10 cellular contexts compared by ENCODE assay signal in genomic region chr2:20594957-20595356, GRCh38. TPM values are rescaled to one million over a fixed set of nuclear protein-coding genes. Genes with fewer than 3 reads are reported as not detected.
A peak's percentile ranks its signal among the peaks of the same experiment; 100 is the strongest.
DNase-seq lines count a peak whose midpoint lies in the region; ATAC-seq and TF ChIP-seq lines count a peak whose summit lies in the region.
"Had no signal": no experiment of that assay in that cellular context is flagged by ENCODE, and none has a peak within 500 bp of the region (broad histone marks: within the 10 kb centered on the region; RNA-seq: fewer than 3 reads in every experiment).

No MANE protein-coding gene starts in this region.

- peak; percentile 10 for DNase-seq in glutamatergic neuron
- DNase-seq in DMS153 (lab: John Stamatoyannopoulos, UW): no peak
- DNase-seq in stimulated activated CD4-positive, alpha-beta T cell treated with anti-CD3 and anti-CD28 coated beads, Interleukin-4, amount 100 ng/mL, for 4 hours: no peak
- DNase-seq in NCI-H1092 treated with DMSO at 0.1 percent for 48 hours (lab: John Stamatoyannopoulos, UW): no peak
- DNase-seq: HCEC 1CT had no signal

- ATAC-seq in GM19351 (IDR thresholded peaks at IDR 0.05; ENCODE audit: unreplicated experiment) (peak; percentile 3), HG03045 (IDR thresholded peaks at IDR 0.05; ENCODE audit: unreplicated experiment) (no peak)
- ATAC-seq in stimulated activated memory B cell treated with anti-CD40 and anti-IgM and Interleukin-4, amounts not matched to agents 10 μg/mL and 1 μg/mL and 100 μg/mL, for 72 hours: no peak
- ATAC-seq: naive thymus-derived CD8-positive, alpha-beta T cell had no signal

- no peak overlapping the region for H3K27ac Mint-ChIP-seq in glutamatergic neuron (ENCODE audit: unreplicated experiment)
- peak overlapping the region; percentile 88 for H3K27ac Mint-ChIP-seq in stimulated activated memory B cell treated with anti-CD40 and anti-IgM and Interleukin-4, amounts not matched to agents 10 μg/mL and 1 μg/mL and 100 μg/mL, for 72 hours

- H3K4me3 ChIP-seq in HUES6 (ENCODE audit: low read depth, low read length): no peak overlapping the region

- no peak for TF ChIP-seq CTCF in glutamatergic neuron (IDR thresholded peaks at IDR 0.05; ENCODE audit: partially characterized antibody, unreplicated experiment)

- no peaks in the 10 kb centered on the region for H3K9me3 ChIP-seq in HUES6 (ENCODE audit: control insufficient read depth, insufficient read depth, low read depth, low read length)

- H3K9me3 Mint-ChIP-seq in glutamatergic neuron (ENCODE audit: unreplicated experiment): no peaks in the 10 kb centered on the region
- no peaks in the 10 kb centered on the region for H3K9me3 Mint-ChIP-seq in stimulated activated memory B cell treated with anti-CD40 and anti-IgM and Interleukin-4, amounts not matched to agents 10 μg/mL and 1 μg/mL and 100 μg/mL, for 72 hours
- H3K9me3 Mint-ChIP-seq: naive thymus-derived CD8-positive, alpha-beta T cell had no signal

- H3K27ac ChIP-seq in HUES6 (ENCODE audit: low read depth, low read length): no peak overlapping the region

- no peaks in the 10 kb centered on the region for H3K27me3 ChIP-seq in HUES6 (ENCODE audit: control insufficient read depth, insufficient read depth, low read length)

- peaks cover 2% of the 10 kb centered on the region for H3K27me3 Mint-ChIP-seq in glutamatergic neuron (ENCODE audit: unreplicated experiment)
- peaks cover 26% of the 10 kb centered on the region for H3K27me3 Mint-ChIP-seq in stimulated activated memory B cell treated with anti-CD40 and anti-IgM and Interleukin-4, amounts not matched to agents 10 μg/mL and 1 μg/mL and 100 μg/mL, for 72 hours
- H3K27me3 Mint-ChIP-seq: naive thymus-derived CD8-positive, alpha-beta T cell had no signal

- peaks cover 46% of the 10 kb centered on the region for H3K4me1 ChIP-seq in HUES6 (ENCODE audit: control insufficient read depth, insufficient read depth, low read length)

- no peaks in the 10 kb centered on the region for H3K36me3 ChIP-seq in HUES6 (ENCODE audit: control insufficient read depth, insufficient read depth, low read length)

- peaks cover 20% of the 10 kb centered on the region for H3K4me1 Mint-ChIP-seq in glutamatergic neuron (ENCODE audit: low read depth, unreplicated experiment)
- H3K4me1 Mint-ChIP-seq in stimulated activated memory B cell treated with anti-CD40 and anti-IgM and Interleukin-4, amounts not matched to agents 10 μg/mL and 1 μg/mL and 100 μg/mL, for 72 hours: peaks cover 61% of the 10 kb centered on the region

- no peak overlapping the region for H3K4me3 Mint-ChIP-seq in glutamatergic neuron (ENCODE audit: unreplicated experiment)
- peak overlapping the region; percentile 69 for H3K4me3 Mint-ChIP-seq in stimulated activated memory B cell treated with anti-CD40 and anti-IgM and Interleukin-4, amounts not matched to agents 10 μg/mL and 1 μg/mL and 100 μg/mL, for 72 hours

- H3K9ac ChIP-seq in HUES6 (ENCODE audit: low read length): peak overlapping the region; percentile 18

- no peaks in the 10 kb centered on the region for H3K36me3 Mint-ChIP-seq in glutamatergic neuron (ENCODE audit: unreplicated experiment)
- peaks cover 11% of the 10 kb centered on the region for H3K36me3 Mint-ChIP-seq in stimulated activated memory B cell treated with anti-CD40 and anti-IgM and Interleukin-4, amounts not matched to agents 10 μg/mL and 1 μg/mL and 100 μg/mL, for 72 hours
- H3K36me3 Mint-ChIP-seq: naive thymus-derived CD8-positive, alpha-beta T cell had no signal

RNA-seq across cellular contexts. Expression of gene HS1BP3, which starts 55.9 kb away (rescaled TPM):
- total RNA-seq in glutamatergic neuron (ENCODE audit: unreplicated experiment): 23.8 TPM
